9 cellular contexts compared by ENCODE assay signal in genomic region chr11:125904678-125905077, GRCh38. TPM values are rescaled to one million over a fixed set of nuclear protein-coding genes. Genes with fewer than 3 reads are reported as not detected.
DNase-seq lines count a peak whose midpoint lies in the region; ATAC-seq, FAIRE-seq and TF ChIP-seq lines count a peak whose summit lies in the region.
"Had no signal": no experiment of that assay in that cellular context is flagged by ENCODE, and none has a peak within 500 bp of the region (broad histone marks: within the 10 kb centered on the region; RNA-seq: fewer than 3 reads in every experiment).

No MANE protein-coding gene starts in this region.

- intact Hi-C loops in CD4-positive, alpha-beta memory T cell (cut with micrococcal nuclease): loop anchor here (5.0 kb wide), 1 partner anchor 952 kb away; the partner anchor contains the start of gene CCDC15

- H3K4me3 Mint-ChIP-seq in CD4-positive, alpha-beta memory T cell: peak overlapping the region; percentile 69 to 84 (median 78)
- H3K4me3 Mint-ChIP-seq in WTC11 (peak overlapping the region; percentile 62), osteocyte (ENCODE audit: unreplicated experiment) (peak overlapping the region; percentile 56)

- peaks cover 2 to 12% of the 10 kb centered on the region in 2 donors for H3K36me3 Mint-ChIP-seq in CD4-positive, alpha-beta memory T cell
- H3K36me3 Mint-ChIP-seq in WTC11: peaks cover 17% of the 10 kb centered on the region
- peaks cover 7% of the 10 kb centered on the region for H3K36me3 Mint-ChIP-seq in osteocyte (ENCODE audit: unreplicated experiment)

- no peak overlapping the region for H3K27ac Mint-ChIP-seq in CD4-positive, alpha-beta memory T cell
- H3K27ac Mint-ChIP-seq in WTC11 (no peak overlapping the region), osteocyte (ENCODE audit: unreplicated experiment) (no peak overlapping the region)

- H3K4me1 ChIP-seq in CD4-positive, alpha-beta memory T cell (ENCODE audit: insufficient read depth, low read length): peaks cover 18% of the 10 kb centered on the region
- H3K4me1 ChIP-seq in esophagus (ENCODE audit: control insufficient read depth in 2 of 2, insufficient read depth in 2 of 2, low read length in 1 of 2): peaks cover 4% of the 10 kb centered on the region in 2 donors

- H3K27me3 Mint-ChIP-seq in CD4-positive, alpha-beta memory T cell: peaks cover 21 to 29% of the 10 kb centered on the region in 2 donors
- peaks cover 29% of the 10 kb centered on the region for H3K27me3 Mint-ChIP-seq in WTC11 (ENCODE audit: low read depth)
- peaks cover 50% of the 10 kb centered on the region for H3K27me3 Mint-ChIP-seq in osteocyte (ENCODE audit: unreplicated experiment)

- in situ Hi-C loops in G401 (cut with HindIII; ENCODE audit: low sequenced_read_pairs): no loop called here
- in situ Hi-C loops in GM13976 (cut with MboI; ENCODE audit: low sequenced_read_pairs, unreplicated experiment): no loop called here

- ATAC-seq in WTC11: no peak

- peaks cover 8% of the 10 kb centered on the region for H3K36me3 ChIP-seq in CD4-positive, alpha-beta memory T cell (ENCODE audit: insufficient read depth, low read length)
- H3K36me3 ChIP-seq in esophagus (ENCODE audit: control insufficient read depth in 2 of 2, insufficient read depth in 2 of 2, low read length in 1 of 2) (no peaks in the 10 kb centered on the region), MG63 (peaks cover 20% of the 10 kb centered on the region)

- peaks cover 12% of the 10 kb centered on the region for H3K27me3 ChIP-seq in CD4-positive, alpha-beta memory T cell (ENCODE audit: insufficient read depth, low read length)
- H3K27me3 ChIP-seq in esophagus (ENCODE audit: control insufficient read depth in 1 of 2, insufficient read depth in 2 of 2, low read length in 2 of 2) (peaks cover 0 to 3% of the 10 kb centered on the region in 2 donors), MG63 (peaks cover 20% of the 10 kb centered on the region)

- H3K9me3 Mint-ChIP-seq in CD4-positive, alpha-beta memory T cell: peaks cover 0 to 3% (median 0%) of the 10 kb centered on the region in 8 donors
- no peaks in the 10 kb centered on the region for H3K9me3 Mint-ChIP-seq in WTC11
- no peaks in the 10 kb centered on the region for H3K9me3 Mint-ChIP-seq in osteocyte (ENCODE audit: unreplicated experiment)

- 57 to 58% methylated on average over 11 of the region's 11 CpGs for WGBS in esophagus, 2 donors

- no peak overlapping the region for H3K4me3 ChIP-seq in CD4-positive, alpha-beta memory T cell (ENCODE audit: low read length in 2 of 2)
- H3K4me3 ChIP-seq in esophagus (ENCODE audit: low read depth in 1 of 2, low read length in 2 of 2) (peak overlapping the region; percentile 25 to 87), MG63 (no peak overlapping the region)

- DNase-seq in CD4-positive, alpha-beta memory T cell: no peak
- DNase-seq in WTC11 (ENCODE audit: low spot score): no peak
- DNase-seq in osteocyte (ENCODE audit: extremely low spot score, unreplicated experiment): no peak
- no peak for DNase-seq in G401 (ENCODE audit: low spot score)
- no peak for DNase-seq in GM13976 (ENCODE audit: low spot score)
- DNase-seq in D721Med (ENCODE audit: insufficient read length, low spot score): no peak
- DNase-seq in MG63: no peak
- DNase-seq: Peyer's patch had no signal

- FAIRE-seq in D721Med (lab: Jason Lieb, UNC): no peak

- TF ChIP-seq CTCF in WTC11 (IDR thresholded peaks at IDR 0.05) (no peak), osteocyte (IDR thresholded peaks at IDR 0.05) (no peak), GM13976 (IDR thresholded peaks at IDR 0.05; ENCODE audit: borderline replicate concordance, control extremely low read depth, extremely low read depth, insufficient read depth, missing control alignments) (no peak), D721Med (IDR thresholded peaks at IDR 0.05; ENCODE audit: insufficient read depth, missing control alignments) (no peak)

- POLR2A ChIA-PET in CD4-positive, alpha-beta memory T cell (lab: Charles Lee; ENCODE audit: partially characterized antibody): no interaction called here
- POLR2A ChIA-PET in WTC11 (lab: Charles Lee): no interaction called here

- no peak overlapping the region for H3K27ac ChIP-seq in CD4-positive, alpha-beta memory T cell (ENCODE audit: low read depth, low read length)
- no peak overlapping the region for H3K27ac ChIP-seq in esophagus (ENCODE audit: low read depth in 2 of 2, low read length in 1 of 2)
- H3K27ac ChIP-seq: Peyer's patch had no signal

- H3K9me3 ChIP-seq in CD4-positive, alpha-beta memory T cell (ENCODE audit: control insufficient read depth in 1 of 2, low read length in 2 of 2): no peaks in the 10 kb centered on the region
- H3K9me3 ChIP-seq in esophagus (ENCODE audit: control insufficient read depth in 2 of 2, insufficient read depth in 1 of 2, low read depth in 1 of 2, low read length in 1 of 2): no peaks in the 10 kb centered on the region
- H3K9me3 ChIP-seq in MG63: no peaks in the 10 kb centered on the region
- H3K9me3 ChIP-seq: Peyer's patch had no signal

- CTCF ChIA-PET in CD4-positive, alpha-beta memory T cell (lab: Charles Lee; ENCODE audit: partially characterized antibody): no interaction called here
- CTCF ChIA-PET in WTC11 (lab: Charles Lee): no interaction called here

- H3K4me1 Mint-ChIP-seq in CD4-positive, alpha-beta memory T cell: peaks cover 19 to 42% (median 34%) of the 10 kb centered on the region in 4 donors
- H3K4me1 Mint-ChIP-seq in WTC11: peaks cover 10% of the 10 kb centered on the region
- H3K4me1 Mint-ChIP-seq in osteocyte (ENCODE audit: unreplicated experiment): peaks cover 19% of the 10 kb centered on the region

TF ChIP-seq in WTC11, 78 proteins besides CTCF, POLR2A, EP300 and RAD21 (continues in another document):
- no peak for TF ChIP-seq NR3C1 (CRISPR knock-in tag; conservative IDR thresholded peaks at IDR 0.05; ENCODE audit: low read depth)
- no peak for TF ChIP-seq ATF1 (CRISPR knock-in tag; IDR thresholded peaks at IDR 0.05)
- no peak for TF ChIP-seq RELA (CRISPR knock-in tag; IDR thresholded peaks at IDR 0.05; ENCODE audit: borderline replicate concordance)
- no peak for TF ChIP-seq HMGA2 (CRISPR knock-in tag; IDR thresholded peaks at IDR 0.05)
- no peak for TF ChIP-seq JAZF1 (CRISPR knock-in tag; IDR thresholded peaks at IDR 0.05)
- TF ChIP-seq MAX (CRISPR knock-in tag; IDR thresholded peaks at IDR 0.05): peak; percentile 3; the same call in 1 of the 2 replicates
- no peak for TF ChIP-seq FOXP4 (CRISPR knock-in tag; IDR thresholded peaks at IDR 0.05)
- TF ChIP-seq ZMAT4 (CRISPR knock-in tag; IDR thresholded peaks at IDR 0.05): no peak
- TF ChIP-seq ZNF138 (CRISPR knock-in tag; conservative IDR thresholded peaks at IDR 0.05): no peak
- no peak for TF ChIP-seq ZNF263 (CRISPR knock-in tag; IDR thresholded peaks at IDR 0.05; ENCODE audit: low read depth)
- no peak for TF ChIP-seq RORB (CRISPR knock-in tag; IDR thresholded peaks at IDR 0.05)
- TF ChIP-seq PRRX2 (CRISPR knock-in tag; IDR thresholded peaks at IDR 0.05): no peak

RNA-seq across cellular contexts. Expression of gene DDX25, which starts 0.4 kb away (rescaled TPM):
- not detected for total RNA-seq in CD4-positive, alpha-beta memory T cell
- polyA plus RNA-seq in CD4-positive, alpha-beta memory T cell: not detected
- total RNA-seq in WTC11 (2021): 17.5 to 20.5 TPM (median 20.4 TPM) in 3 replicates
- polyA plus RNA-seq in esophagus: under 1 TPM; 0.14 to 0.27 TPM
- total RNA-seq in osteocyte: not detected in 2 replicates
- total RNA-seq in G401 (2014; rRNA removed; shearing (Covaris generic)): 0.18 TPM in 1 of 2 replicates, not detected in the other
- not detected in 2 replicates for total RNA-seq in MG63 (2014; rRNA removed; shearing (Covaris generic); ENCODE audit: low replicate concordance)

RNA-seq across cellular contexts. Expression of gene PUS3, which starts 1.7 kb away (rescaled TPM):
- total RNA-seq in CD4-positive, alpha-beta memory T cell: 10 to 100 TPM; 12.4 to 12.6 TPM
- polyA plus RNA-seq in CD4-positive, alpha-beta memory T cell: 10 to 100 TPM in 1 of 2 donors, 1 to 10 TPM in 1; 5.3 to 11.9 TPM
- 16.3 to 18.8 TPM (median 18.6 TPM) in 3 replicates for total RNA-seq in WTC11 (2021)
- polyA plus RNA-seq in esophagus: 1 to 10 TPM; 6.8 to 7.0 TPM
- total RNA-seq in osteocyte: 10.5 and 14.6 TPM in 2 replicates
- 12.1 and 16.3 TPM in 2 replicates for total RNA-seq in G401 (2014; rRNA removed; shearing (Covaris generic))
- total RNA-seq in MG63 (2014; rRNA removed; shearing (Covaris generic); ENCODE audit: low replicate concordance): 10.6 and 21.3 TPM in 2 replicates

RNA-seq across cellular contexts. Expression of gene HYLS1, which starts 17.2 kb away (rescaled TPM):
- total RNA-seq in CD4-positive, alpha-beta memory T cell: 1 to 10 TPM; 8.1 to 8.2 TPM
- 1 to 10 TPM; 8.9 to 9.6 TPM for polyA plus RNA-seq in CD4-positive, alpha-beta memory T cell
- total RNA-seq in WTC11 (2021): 8.0 to 8.1 TPM (median 8.1 TPM) in 3 replicates
- 1 to 10 TPM; 3.7 to 4.1 TPM for polyA plus RNA-seq in esophagus
- total RNA-seq in osteocyte: 4.5 and 5.1 TPM in 2 replicates
- total RNA-seq in G401 (2014; rRNA removed; shearing (Covaris generic)): 1.4 and 4.3 TPM in 2 replicates
- 10.9 and 15.1 TPM in 2 replicates for total RNA-seq in MG63 (2014; rRNA removed; shearing (Covaris generic); ENCODE audit: low replicate concordance)

RNA-seq across cellular contexts. Expression of gene VSIG10L2, which starts 41.2 kb away (rescaled TPM):
- total RNA-seq in CD4-positive, alpha-beta memory T cell: not detected
- polyA plus RNA-seq in CD4-positive, alpha-beta memory T cell: not detected
- total RNA-seq in WTC11 (2021): not detected in 3 replicates
- polyA plus RNA-seq in esophagus: under 1 TPM; 0.59 to 0.86 TPM
- not detected in 2 replicates for total RNA-seq in osteocyte
- total RNA-seq in G401 (2014; rRNA removed; shearing (Covaris generic)): not detected in 2 replicates
- not detected in 2 replicates for total RNA-seq in MG63 (2014; rRNA removed; shearing (Covaris generic); ENCODE audit: low replicate concordance)
- total RNA-seq: Peyer's patch had no signal

Comparison
In these comparisons a context has a peak if more than half of its experiments do, and no peak if none do; other contexts are left out.
1. H3K4me3 ChIP-seq: peak in esophagus (2 of 2); none in CD4-positive, alpha-beta memory T cell (0 of 2) and MG63 (single experiment).
2. RNA of gene DDX25, which starts 0.4 kb away (total RNA-seq): 17.5 to 20.5 TPM in WTC11; not detected in CD4-positive, alpha-beta memory T cell, not detected in osteocyte, 0.18 TPM in G401 and not detected in MG63; every median in the first group is over 10 times any median in the second.
3. Peak in every context shown above with its lines, with median percentiles within 50 percentile points of each other: H3K4me3 Mint-ChIP-seq.